ENCODE assay signal across 13 cellular contexts in the genomic region with DNA sequence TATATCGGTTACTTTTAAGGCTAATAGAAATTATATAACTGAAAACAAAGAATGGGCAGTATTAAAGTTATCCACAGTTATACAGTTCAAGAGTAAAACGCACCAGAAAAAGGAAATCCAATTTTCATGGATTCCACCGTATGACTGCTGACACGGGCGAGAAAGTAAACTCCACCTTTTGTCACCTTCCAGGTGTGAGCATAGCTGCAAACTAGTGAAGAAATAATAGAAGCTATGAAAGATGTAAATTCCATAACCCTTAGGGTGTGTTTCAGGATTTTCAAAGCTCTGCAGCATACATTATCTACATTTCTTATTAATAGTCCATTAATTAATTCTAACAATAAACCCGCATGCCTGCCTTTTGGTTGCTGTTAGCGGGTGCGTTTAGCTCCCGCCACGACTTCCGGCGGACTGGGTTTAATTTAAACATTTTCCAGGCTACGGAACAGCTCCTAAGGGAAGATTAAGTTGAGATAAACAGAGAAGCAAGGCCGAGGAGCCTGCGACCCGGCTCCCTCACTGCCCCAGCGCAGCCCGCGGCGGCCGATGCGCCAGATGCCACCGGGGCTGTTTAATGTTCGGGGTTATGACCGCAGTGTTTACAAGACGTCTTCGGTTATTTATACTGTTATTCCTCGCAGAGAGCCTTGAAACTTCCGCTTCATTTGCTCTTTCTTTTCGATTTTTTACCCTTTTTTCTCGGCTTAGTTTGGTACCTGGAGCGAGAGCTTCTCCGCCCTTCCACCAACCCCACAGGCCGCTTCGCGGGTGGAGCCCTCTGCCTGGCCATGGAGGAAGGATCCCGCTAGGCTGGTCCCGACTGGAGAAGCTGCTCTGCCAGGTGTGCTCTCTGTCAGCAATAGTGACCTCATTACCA. TPM values are rescaled to one million over a fixed set of nuclear protein-coding genes. Genes with fewer than 3 reads are reported as not detected.
DNase-seq lines count a peak whose midpoint lies in the region; FAIRE-seq and TF ChIP-seq lines count a peak whose summit lies in the region.
"Had no signal": no experiment of that assay in that cellular context is flagged by ENCODE, and none has a peak within 500 bp of the region (broad histone marks: within the 10 kb centered on the region; RNA-seq: fewer than 3 reads in every experiment).

No MANE protein-coding gene starts in this region.

- peak overlapping the region; percentile 28; the same call in 1 of the 2 replicates for H4K8ac ChIP-seq in H1 (ENCODE audit: extremely low read depth, insufficient read depth, low read length)

- no peak overlapping the region for H3K23ac ChIP-seq in H1 (ENCODE audit: insufficient read length)

- FAIRE-seq in H1 (lab: Jason Lieb, UNC) (no peak), GM12891 (lab: Jason Lieb, UNC) (no peak)

- CTCF ChIA-PET in AG04449 (lab: Yijun Ruan, JAX) (interaction anchor here (0.7 to 6.3 kb wide), 10 partner anchors 9 to 1068 kb away, joined by 3 to 39 read pairs (median 4); no protein-coding TSS in a partner anchor), H1 (lab: Charles Lee; ENCODE audit: partially characterized antibody) (interaction anchor here (0.8 to 4.0 kb wide), 11 partner anchors 10 to 215 kb away, joined by 3 to 20 read pairs (median 5); no protein-coding TSS in a partner anchor), mammary epithelial cell (lab: Charles Lee; ENCODE audit: low non-redundant PET) (no interaction called here)

- dilution Hi-C loops in mammary epithelial cell (cut with HindIII; ENCODE audit: low sequenced_read_pairs), result no loop called here

- H4K5ac ChIP-seq in H1 (ENCODE audit: insufficient read length, low read depth, low read length), result no peak overlapping the region

- H3K4me3 ChIP-seq in AG04449 (ENCODE audit: low read depth, low read length), result peak overlapping the region; percentile 29
- peak overlapping the region; percentile 14 to 59 (median 20); a peak in 6 of 8 replicates for H3K4me3 ChIP-seq in H1 (ENCODE audit: extremely low read depth in 1 of 4, insufficient read depth in 2 of 4, low read depth in 3 of 4, low read length in 4 of 4)
- H3K4me3 ChIP-seq in muscle layer of duodenum (ENCODE audit: low read depth in 1 of 2, low read length in 2 of 2), result peak overlapping the region; percentile 44 to 59
- no peak overlapping the region for H3K4me3 ChIP-seq in lower leg skin (ENCODE audit: low read depth, poor library complexity, severe bottlenecking)
- no peak overlapping the region for H3K4me3 ChIP-seq in mammary epithelial cell (replicated peaks in 1 of 3; ENCODE audit: insufficient read depth in 1 of 3, low read depth in 2 of 3, low read length in 3 of 3)

- H3K79me2 ChIP-seq in H1 (ENCODE audit: control insufficient read depth in 1 of 2, insufficient read depth in 2 of 2, low read length in 2 of 2) (no peaks in the 10 kb centered on the region), mammary epithelial cell (ENCODE audit: insufficient read depth, low read length) (no peaks in the 10 kb centered on the region)

- TF ChIP-seq CTCF in AG04449 (IDR thresholded peaks at IDR 0.05; ENCODE audit: insufficient read depth, low read length, missing control alignments) (no peak), H1 (IDR thresholded peaks at IDR 0.05; ENCODE audit: control extremely low read depth in 1 of 3, insufficient read depth in 1 of 3, low read depth in 1 of 3, low read length in 3 of 3) (no peak), lower leg skin (IDR thresholded peaks at IDR 0.05) (no peak), mammary epithelial cell (conservative IDR thresholded peaks at IDR 0.05 in 1 of 2, IDR thresholded peaks at IDR 0.05 in 1 of 2; ENCODE audit: extremely low read depth in 1 of 2, insufficient read depth in 1 of 2, low read depth in 1 of 2, low read length in 2 of 2) (no peak)

- no peaks in the 10 kb centered on the region for H3K79me1 ChIP-seq in H1 (ENCODE audit: low read depth, low read length)

- DNase-seq in AG04449 (ENCODE audit: low read depth, low spot score) (no peak), H4 (ENCODE audit: low spot score) (peak; percentile 19), H1 (ENCODE audit: low read depth in 1 of 2, low spot score in 2 of 2) (peak in 1 of 2 experiments; percentile 56), hypothalamus (lab: John Stamatoyannopoulos, UW) (no peak), GM12891 (ENCODE audit: insufficient read length, low spot score) (no peak), lower leg skin (ENCODE audit: low spot score in 2 of 2) (no peak), mammary epithelial cell (no peak)
- DNase-seq: NCI-H345; stimulated activated CD4-positive, alpha-beta T cell treated with anti-CD3 and anti-CD28 coated beads, Interleukin-4, amount 100 ng/mL, for 1 hour; thyroid gland had no signal

- H2AFZ ChIP-seq in H1 (ENCODE audit: low read length), result no peak overlapping the region
- no peak overlapping the region for H2AFZ ChIP-seq in mammary epithelial cell (ENCODE audit: low read depth, low read length)

- H3K23me2 ChIP-seq in H1 (ENCODE audit: low read depth, low read length), result peaks cover 26% of the 10 kb centered on the region

- no peak for TF ChIP-seq RAD21 in H1 (IDR thresholded peaks at IDR 0.05 in 1 of 2, conservative IDR thresholded peaks at IDR 0.05 in 1 of 2; ENCODE audit: low read depth in 2 of 2, low read length in 2 of 2)

- no peak overlapping the region; a peak in 1 of 7 replicates for H3K9ac ChIP-seq in H1 (replicated peaks in 1 of 4; ENCODE audit: extremely low read depth in 1 of 4, low read depth in 3 of 4, low read length in 3 of 4)
- no peak overlapping the region for H3K9ac ChIP-seq in mammary epithelial cell (ENCODE audit: insufficient read depth, low read length)

- intact Hi-C loops in lower leg skin (cut with DNase I; ENCODE audit: low total_unique reads) (no loop called here), mammary epithelial cell (cut with micrococcal nuclease) (no loop called here)

- H3K18ac ChIP-seq in H1 (ENCODE audit: extremely low read depth, low read length), result no peak overlapping the region

- H3K14ac ChIP-seq in H1 (ENCODE audit: insufficient read length), result no peak overlapping the region

- WGBS in H1 (ENCODE audit: extremely low coverage in 1 of 2, insufficient coverage in 1 of 2, insufficient read length in 1 of 2, insufficient replicate concordance in 2 of 2, low coverage in 1 of 2, low lambda C conversion rate in 2 of 2, missing lambda C conversion rate in 1 of 2), 2 experiments, result 5% methylated on average over 38 of the region's 38 CpGs; no CpG with 5 or more reads in 1 of the 2 experiments
- WGBS in lower leg skin, 2 donors, result 11 to 16% methylated on average over 38 of the region's 38 CpGs
- 23% methylated on average over 38 of the region's 38 CpGs for WGBS in mammary epithelial cell (ENCODE audit: low coverage, missing lambda C conversion rate)

- H2AK5ac ChIP-seq in H1 (ENCODE audit: low read depth, low read length), result no peak overlapping the region

- in situ Hi-C loops in mammary epithelial cell (cut with MboI; ENCODE audit: low sequenced_read_pairs in 2 of 2), result loop anchor here in 1 of 2 donors (10.0 kb wide), 1 partner anchor 58 kb away; no protein-coding TSS in a partner anchor

- POLR2A ChIA-PET in AG04449 (lab: Yijun Ruan, JAX), result no interaction called here
- POLR2A ChIA-PET in H1 (lab: Charles Lee; ENCODE audit: partially characterized antibody), result interaction anchor here (1.1 kb wide), 3 partner anchors 40 to 323 kb away, joined by 3 to 5 read pairs (median 3); no protein-coding TSS in a partner anchor

- H3K4ac ChIP-seq in H1 (replicated peaks; ENCODE audit: insufficient read length, low read depth, low read length), result no peak overlapping the region

- H3K27me3 ChIP-seq in H1 (replicated peaks in 1 of 4; ENCODE audit: control insufficient read depth in 3 of 4, extremely low read depth in 1 of 4, insufficient read depth in 3 of 4, low read length in 3 of 4) (peaks cover 60 to 100% (median 85%) of the 10 kb centered on the region in 4 experiments), muscle layer of duodenum (ENCODE audit: low read depth, low read length) (peaks cover 63% of the 10 kb centered on the region), mammary epithelial cell (ENCODE audit: insufficient read depth, low read length) (peaks cover 78% of the 10 kb centered on the region)

- H3K27ac ChIP-seq in H1 (ENCODE audit: low read depth, low read length) (no peak overlapping the region), muscle layer of duodenum (ENCODE audit: low read length) (peak overlapping the region; percentile 82), mammary epithelial cell (ENCODE audit: insufficient read depth, low read depth, low read length) (no peak overlapping the region)
- H3K27ac ChIP-seq: breast epithelium, neutrophil, thyroid gland had no signal

- H3K4me2 ChIP-seq in H1 (ENCODE audit: insufficient read depth in 1 of 2, low read depth in 2 of 2, low read length in 2 of 2), result peak overlapping the region; percentile 64 to 99
- no peak overlapping the region for H3K4me2 ChIP-seq in mammary epithelial cell (ENCODE audit: insufficient read depth, low read depth, low read length)

- H2BK12ac ChIP-seq in H1 (ENCODE audit: low read depth, low read length), result no peak overlapping the region

- H4K20me1 ChIP-seq in H1 (replicated peaks in 1 of 2; ENCODE audit: control insufficient read depth in 1 of 2, insufficient read depth in 2 of 2, low read length in 2 of 2) (peaks cover 0 to 9% of the 10 kb centered on the region in 2 experiments), mammary epithelial cell (ENCODE audit: insufficient read depth, low read length) (no peaks in the 10 kb centered on the region)

- H3K36me3 ChIP-seq in H1 (ENCODE audit: control insufficient read depth in 2 of 4, insufficient read depth in 4 of 4, low read length in 3 of 4) (peaks cover 0 to 4% (median 0%) of the 10 kb centered on the region in 4 experiments; a peak in 1 of 8 replicates), muscle layer of duodenum (ENCODE audit: control insufficient read depth in 1 of 2, insufficient read depth in 2 of 2, low read length in 2 of 2) (no peaks in the 10 kb centered on the region), mammary epithelial cell (ENCODE audit: insufficient read depth, low read length) (no peaks in the 10 kb centered on the region)
- H3K36me3 ChIP-seq: breast epithelium, neutrophil, thyroid gland had no signal

- no peak for TF ChIP-seq POLR2A in H1 (IDR thresholded peaks at IDR 0.05; ENCODE audit: control extremely low read depth in 1 of 2, low read depth in 2 of 2, low read length in 2 of 2)
- TF ChIP-seq POLR2A in GM12891 (IDR thresholded peaks at IDR 0.05; ENCODE audit: low read depth, low read length), result no peak
- no peak for TF ChIP-seq POLR2A in lower leg skin (IDR thresholded peaks at IDR 0.05)

- no peak overlapping the region for H3K56ac ChIP-seq in H1 (replicated peaks; ENCODE audit: insufficient read length, low read depth, low read length)

- no peak overlapping the region for H4K91ac ChIP-seq in H1 (replicated peaks; ENCODE audit: insufficient read length, low read length)

- H3K4me1 ChIP-seq in H1 (replicated peaks in 1 of 4; ENCODE audit: control insufficient read depth in 3 of 4, insufficient read depth in 4 of 4, low read length in 3 of 4) (peaks cover 3 to 19% (median 8%) of the 10 kb centered on the region in 4 experiments; a peak in 6 of 7 replicates), muscle layer of duodenum (ENCODE audit: control insufficient read depth in 1 of 2, insufficient read depth in 2 of 2, low read length in 2 of 2) (peaks cover 5 to 37% of the 10 kb centered on the region in 2 donors), mammary epithelial cell (ENCODE audit: insufficient read depth, low read length) (no peaks in the 10 kb centered on the region)
- H3K4me1 ChIP-seq: breast epithelium had no signal

- no peak overlapping the region for H2BK20ac ChIP-seq in H1 (ENCODE audit: low read length)

- no peaks in the 10 kb centered on the region for H3K9me3 ChIP-seq in H1 (ENCODE audit: insufficient read depth in 2 of 2, low read depth in 1 of 2, low read length in 1 of 2)
- no peaks in the 10 kb centered on the region for H3K9me3 ChIP-seq in muscle layer of duodenum (ENCODE audit: control insufficient read depth in 1 of 2, low read length in 2 of 2)
- no peaks in the 10 kb centered on the region for H3K9me3 ChIP-seq in mammary epithelial cell (replicated peaks; ENCODE audit: insufficient read depth, low read length)
- H3K9me3 ChIP-seq: breast epithelium, neutrophil, thyroid gland had no signal

- no peak overlapping the region for H2BK120ac ChIP-seq in H1 (replicated peaks; ENCODE audit: low read depth, low read length)

- TF ChIP-seq EP300 in H1 (IDR thresholded peaks at IDR 0.05; ENCODE audit: borderline replicate concordance in 1 of 2, low read depth in 2 of 2, low read length in 2 of 2), result no peak

- H2BK15ac ChIP-seq in H1 (ENCODE audit: low read length), result no peak overlapping the region

- BruUV-seq in mammary epithelial cell (replicated peaks; lab: Mats Ljungman, UMichigan), result no TSS peak

- no peak overlapping the region for H2BK5ac ChIP-seq in H1 (ENCODE audit: low read depth, low read length)

RNA-seq across cellular contexts. Expression of a gene that starts 3.8 kb away (rescaled TPM):
- total RNA-seq in H4 (2014; rRNA removed; shearing (Covaris generic)), result not detected in 2 replicates
- total RNA-seq in H1 (2021; fragmentation: NEBNext Ultra II Directional; extraction: Animal tissue kit (Norgen Biotek cat#: 25700)), result 0.09 TPM in 1 of 2 replicates, not detected in the other
- polyA plus RNA-seq in H1 (2011; rRNA removed), result 0.05 and 0.06 TPM in 2 replicates
- polyA plus RNA-seq in H1 (2011; cell fraction: cytosol; rRNA removed), result 0.09 TPM
- 0.04 TPM for polyA plus RNA-seq in H1 (2011; cell fraction: nucleus; rRNA removed)
- 0.05 to 0.09 TPM (median 0.08 TPM) in 3 of 4 replicates, not detected in the other for polyA plus RNA-seq in H1 (2012, experiment 1 of 2)
- polyA plus RNA-seq in H1 (2012, experiment 2 of 2), result 0.10 TPM
- 0.06 TPM for polyA plus RNA-seq in H1 (2013, experiment 1 of 2)
- 0.06 TPM for polyA plus RNA-seq in H1 (2013, experiment 2 of 2)
- 0.05 and 0.13 TPM in 2 replicates for polyA minus RNA-seq in H1 (2011; rRNA and poly(A)+ RNA removed)
- not detected for polyA minus RNA-seq in H1 (2011; cell fraction: cytosol; rRNA and poly(A)+ RNA removed)
- not detected for polyA minus RNA-seq in H1 (2011; cell fraction: nucleus; rRNA and poly(A)+ RNA removed)
- not detected for polyA plus RNA-seq in GM12891 (2012; ENCODE audit: low read depth, missing spikeins)
- total RNA-seq in lower leg skin, result under 1 TPM in 2 of 4 donors, not detected in 2; 0.07 to 0.23 TPM
- not detected for total RNA-seq in mammary epithelial cell
- polyA plus RNA-seq in mammary epithelial cell, result not detected
- not detected for polyA minus RNA-seq in mammary epithelial cell

Comparison
In these comparisons a context has a peak if more than half of its experiments do, and no peak if none do; other contexts are left out.
1. H3K4me3 ChIP-seq: peak in AG04449 (single experiment), H1 (4 of 4) and muscle layer of duodenum (2 of 2); none in lower leg skin (single experiment) and mammary epithelial cell (0 of 3).